15 cellular contexts compared by ENCODE assay signal in genomic region chr20:8874437-8874836, GRCh38.
DNase-seq lines count a peak whose midpoint lies in the region; ATAC-seq, FAIRE-seq and TF ChIP-seq lines count a peak whose summit lies in the region.
"Had no signal": no experiment of that assay in that cellular context is flagged by ENCODE, and none has a peak within 500 bp of the region (broad histone marks: within the 10 kb centered on the region; RNA-seq: fewer than 3 reads in every experiment).

No MANE protein-coding gene starts in this region.

- no peaks in the 10 kb centered on the region for H3K36me3 ChIP-seq in ACC112 (ENCODE audit: insufficient read depth, low read length)
- no peaks in the 10 kb centered on the region for H3K36me3 ChIP-seq in K562 (ENCODE audit: control insufficient read depth, insufficient read depth, low read length)
- H3K36me3 ChIP-seq in kidney (ENCODE audit: control insufficient read depth in 1 of 2, insufficient read depth in 2 of 2, low read length in 2 of 2) = no peaks in the 10 kb centered on the region
- H3K36me3 ChIP-seq in breast epithelium = no peaks in the 10 kb centered on the region
- no peaks in the 10 kb centered on the region for H3K36me3 ChIP-seq in right atrium auricular region
- H3K36me3 ChIP-seq: BLaER1 treated with 17β-estradiol and CSF1 and Interleukin-3, amounts not matched to agents 10 nM and 100 nM had no signal

- no peaks in the 10 kb centered on the region for H3K9me1 ChIP-seq in K562 (ENCODE audit: control insufficient read depth, insufficient read depth, low read length)

- H4K20me1 ChIP-seq in K562 (replicated peaks; ENCODE audit: control insufficient read depth, insufficient read depth, low read length) = no peaks in the 10 kb centered on the region
- H4K20me1 ChIP-seq: BLaER1 treated with 17β-estradiol and CSF1 and Interleukin-3, amounts not matched to agents 10 nM and 100 nM had no signal

- no peak for ATAC-seq in K562
- ATAC-seq: GM12878, HCT116 had no signal

- POLR2A ChIA-PET in K562 (lab: Yijun Ruan, JAX) = no interaction called here

- TF ChIP-seq CTCF in K562 (IDR thresholded peaks at IDR 0.05 in 2 of 3, conservative IDR thresholded peaks at IDR 0.05 in 1 of 3; ENCODE audit: insufficient read depth in 2 of 3, low read depth in 1 of 3, low read length in 3 of 3) (no peak), kidney (IDR thresholded peaks at IDR 0.05; ENCODE audit: borderline replicate concordance, extremely low read depth, insufficient read depth) (no peak), breast epithelium (IDR thresholded peaks at IDR 0.05) (no peak), right atrium auricular region (IDR thresholded peaks at IDR 0.05) (no peak)

- H3K79me2 ChIP-seq in ACC112 (ENCODE audit: control insufficient read depth, insufficient read depth, low read length, unreplicated experiment) (no peaks in the 10 kb centered on the region), K562 (ENCODE audit: control insufficient read depth, insufficient read depth, low read length) (no peaks in the 10 kb centered on the region)

- TF ChIP-seq EP300 in K562 (IDR thresholded peaks at IDR 0.05; ENCODE audit: low read length) = no peak

- H3K27ac ChIP-seq in ACC112 (ENCODE audit: low read depth, low read length) (no peak overlapping the region), K562 (ENCODE audit: extremely low read depth, low read depth, low read length) (no peak overlapping the region), kidney (ENCODE audit: low read depth in 2 of 2, low read length in 2 of 2) (no peak overlapping the region), breast epithelium (no peak overlapping the region), right atrium auricular region (no peak overlapping the region)
- H3K27ac ChIP-seq: BLaER1 treated with 17β-estradiol and CSF1 and Interleukin-3, amounts not matched to agents 10 nM and 100 nM; HL-60 had no signal

- no TSS peak for BruUV-seq in K562 (replicated peaks; lab: Mats Ljungman, UMichigan)

- peak overlapping the region; percentile 48 for H2AFZ ChIP-seq in ACC112 (ENCODE audit: low read length, unreplicated experiment)
- H2AFZ ChIP-seq in K562 (ENCODE audit: low read depth, low read length) = 0 out of 2 replicates have a peak overlapping the region, but pooled peaks have one; percentile 20

- H3K4me1 ChIP-seq in ACC112 (ENCODE audit: control insufficient read depth, insufficient read depth, low read length, unreplicated experiment) (peaks cover 9% of the 10 kb centered on the region), K562 (replicated peaks in 1 of 2; ENCODE audit: control insufficient read depth in 2 of 2, insufficient read depth in 2 of 2, low read length in 2 of 2) (no peaks in the 10 kb centered on the region), kidney (ENCODE audit: control insufficient read depth in 1 of 2, insufficient read depth in 1 of 2, low read depth in 1 of 2, low read length in 2 of 2) (peaks cover 0 to 2% of the 10 kb centered on the region in 2 donors), breast epithelium (no peaks in the 10 kb centered on the region), right atrium auricular region (no peaks in the 10 kb centered on the region)
- H3K4me1 ChIP-seq: BLaER1 treated with 17β-estradiol and CSF1 and Interleukin-3, amounts not matched to agents 10 nM and 100 nM had no signal

- H3K9me3 ChIP-seq in K562 (replicated peaks; ENCODE audit: control insufficient read depth, insufficient read depth, low read depth, low read length) = no peaks in the 10 kb centered on the region
- no peaks in the 10 kb centered on the region for H3K9me3 ChIP-seq in kidney (ENCODE audit: control insufficient read depth in 1 of 2, low read length in 2 of 2)
- H3K9me3 ChIP-seq in breast epithelium = no peaks in the 10 kb centered on the region
- no peaks in the 10 kb centered on the region for H3K9me3 ChIP-seq in right atrium auricular region
- H3K9me3 ChIP-seq: BLaER1 treated with 17β-estradiol and CSF1 and Interleukin-3, amounts not matched to agents 10 nM and 100 nM had no signal

- FAIRE-seq in K562 (lab: Jason Lieb, UNC) (no peak), kidney (lab: Jason Lieb, UNC) (peak; percentile 6)
- FAIRE-seq: GM12878, GM18507, H54 had no signal

- CTCF ChIA-PET in K562 (lab: Yijun Ruan, JAX; ENCODE audit: low intra/inter-chr PET ratio) = no interaction called here

- peak; percentile 15 for DNase-seq in NCI-H460 (ENCODE audit: extremely low read depth, low read depth)
- DNase-seq in K562 (ENCODE audit: extremely low read depth in 1 of 4, low spot score in 3 of 4) = no peak
- DNase-seq in kidney = no peak
- no peak for DNase-seq in breast epithelium (ENCODE audit: low spot score in 2 of 2)
- no peak for DNase-seq in right atrium auricular region (ENCODE audit: low spot score)
- DNase-seq in KG1 (lab: John Stamatoyannopoulos, UW) = no peak
- DNase-seq: ACHN; CD4-positive, CD25-positive, alpha-beta regulatory T cell had no signal

- no peak overlapping the region for H3K4me3 ChIP-seq in ACC112 (ENCODE audit: low read depth, low read length)
- H3K4me3 ChIP-seq in K562 = no peak overlapping the region
- H3K4me3 ChIP-seq in kidney (ENCODE audit: low read length in 2 of 2) = no peak overlapping the region
- H3K4me3 ChIP-seq in breast epithelium = no peak overlapping the region
- no peak overlapping the region for H3K4me3 ChIP-seq in right atrium auricular region
- H3K4me3 ChIP-seq: BLaER1 treated with 17β-estradiol and CSF1 and Interleukin-3, amounts not matched to agents 10 nM and 100 nM; GM12878 had no signal

- H3K9ac ChIP-seq in K562 (ENCODE audit: insufficient read depth in 1 of 2, low read depth in 2 of 2, low read length in 2 of 2) = no peak overlapping the region
- no peak overlapping the region for H3K9ac ChIP-seq in kidney (ENCODE audit: low read length in 2 of 2)
- H3K9ac ChIP-seq: BLaER1 treated with 17β-estradiol and CSF1 and Interleukin-3, amounts not matched to agents 10 nM and 100 nM had no signal

- WGBS in K562 (ENCODE audit: insufficient coverage, low coverage, missing lambda C conversion rate) = 0% methylated on average over 1 of the region's 1 CpG

- TF ChIP-seq POLR2A in K562 (conservative IDR thresholded peaks at IDR 0.05) = no peak
- TF ChIP-seq POLR2A in breast epithelium (IDR thresholded peaks at IDR 0.05) = no peak

- H3K27me3 ChIP-seq in ACC112 (ENCODE audit: insufficient read depth, low read length) = no peaks in the 10 kb centered on the region
- H3K27me3 ChIP-seq in K562 (ENCODE audit: control insufficient read depth in 2 of 2, insufficient read depth in 2 of 2, low read length in 2 of 2) = no peaks in the 10 kb centered on the region
- no peaks in the 10 kb centered on the region for H3K27me3 ChIP-seq in breast epithelium
- H3K27me3 ChIP-seq in right atrium auricular region = no peaks in the 10 kb centered on the region
- H3K27me3 ChIP-seq: BLaER1 treated with 17β-estradiol and CSF1 and Interleukin-3, amounts not matched to agents 10 nM and 100 nM had no signal

- intact Hi-C loops in K562 (cut with micrococcal nuclease) (no loop called here), kidney (cut with DNase I) (no loop called here), breast epithelium (cut with DNase I; ENCODE audit: low total_unique reads) (no loop called here)

- no peak overlapping the region for H3K4me2 ChIP-seq in K562 (ENCODE audit: insufficient read depth, low read length)
- H3K4me2 ChIP-seq: BLaER1 treated with 17β-estradiol and CSF1 and Interleukin-3, amounts not matched to agents 10 nM and 100 nM had no signal

- in situ Hi-C loops in K562 (cut with MboI) = no loop called here

- TF ChIP-seq RAD21 in K562 (CRISPR knock-in tag; conservative IDR thresholded peaks at IDR 0.05 in 1 of 2, IDR thresholded peaks at IDR 0.05 in 1 of 2) = no peak

TF ChIP-seq in K562, 482 proteins besides CTCF, POLR2A, EP300 and RAD21 (continues in another document):
- TF ChIP-seq BRCA1 (IDR thresholded peaks at IDR 0.05) = no peak
- no peak for TF ChIP-seq BRCA1 (CRISPR knock-in tag; IDR thresholded peaks at IDR 0.05)
- TF ChIP-seq MAFG (tag; conservative IDR thresholded peaks at IDR 0.05) = peak; percentile 94
- TF ChIP-seq ZNF592 (IDR thresholded peaks at IDR 0.05) = peak; percentile 25; the same call in 1 of the 2 replicates
- no peak for TF ChIP-seq HMG20B (CRISPR knock-in tag; IDR thresholded peaks at IDR 0.05)
- no peak for TF ChIP-seq HNRNPL (IDR thresholded peaks at IDR 0.05; ENCODE audit: low read depth, low read length)
- peak; percentile 81 for TF ChIP-seq NFE2L1 (tag; IDR thresholded peaks at IDR 0.05; ENCODE audit: borderline replicate concordance, low read depth)
- TF ChIP-seq HDAC3 (IDR thresholded peaks at IDR 0.05; ENCODE audit: borderline replicate concordance, partially characterized antibody) = no peak
